ENCODE assay signal across 20 cellular contexts in genomic region chr21:33751120-33751519, GRCh38.
DNase-seq lines count a peak whose midpoint lies in the region; ATAC-seq and TF ChIP-seq lines count a peak whose summit lies in the region.
"Had no signal": no experiment of that assay in that cellular context is flagged by ENCODE, and none has a peak within 500 bp of the region (broad histone marks: within the 10 kb centered on the region; RNA-seq: fewer than 3 reads in every experiment).

No MANE protein-coding gene starts in this region.

- H3K27ac ChIP-seq in brain microvascular endothelial cell: peak overlapping the region; percentile 25
- H3K27ac ChIP-seq in upper lobe of right lung: no peak overlapping the region
- H3K27ac ChIP-seq: gastroesophageal sphincter, transverse colon had no signal

- in situ Hi-C loops in brain microvascular endothelial cell (cut with HindIII; ENCODE audit: low pct_ligation_motif_present, low sequenced_read_pairs): no loop called here

- H3K27me3 ChIP-seq in brain microvascular endothelial cell (replicated peaks) (no peaks in the 10 kb centered on the region), upper lobe of right lung (no peaks in the 10 kb centered on the region)
- H3K27me3 ChIP-seq: gastroesophageal sphincter, transverse colon had no signal

- intact Hi-C loops in Right ventricle myocardium inferior (cut with DNase I) (no loop called here), cardiac septum (cut with DNase I) (no loop called here), left ventricle myocardium superior (cut with micrococcal nuclease) (no loop called here), upper lobe of right lung (cut with DNase I) (no loop called here)

- DNase-seq in Right ventricle myocardium inferior (ENCODE audit: missing footprints) (no peak), cardiac septum (ENCODE audit: low spot score) (no peak), brain microvascular endothelial cell (peak; percentile 28), left ventricle myocardium superior (no peak), NAMALWA (ENCODE audit: low spot score) (no peak), upper lobe of right lung (no peak)
- DNase-seq: activated B cell treated with CpG ODN at 0.5 μM for 24 hours; CD4-positive, CD25-positive, alpha-beta regulatory T cell; DMS79 treated with DMSO at 0.1 percent for 48 hours; MM.1S; naive thymus-derived CD8-positive, alpha-beta T cell; NCI-H187 treated with DMSO at 0.1 percent for 48 hours; NCI-H524; SHP77; stimulated activated CD4-positive, alpha-beta T cell treated with anti-CD3 and anti-CD28 coated beads, Interleukin-12 subunit alpha, Interleukin-12 subunit beta, amount 100 ng/mL, for 4 hours; transverse colon had no signal

- no peaks in the 10 kb centered on the region for H3K4me1 ChIP-seq in upper lobe of right lung
- H3K4me1 ChIP-seq: transverse colon had no signal

- H3K4me3 ChIP-seq in brain microvascular endothelial cell (ENCODE audit: low read depth, low read length) (no peak overlapping the region), upper lobe of right lung (no peak overlapping the region)
- H3K4me3 ChIP-seq: gastroesophageal sphincter, transverse colon had no signal

- peaks cover 7% of the 10 kb centered on the region for H3K36me3 ChIP-seq in brain microvascular endothelial cell (replicated peaks)
- no peaks in the 10 kb centered on the region for H3K36me3 ChIP-seq in upper lobe of right lung

- no peak for TF ChIP-seq CTCF in brain microvascular endothelial cell (IDR thresholded peaks at IDR 0.05; ENCODE audit: low read depth, low read length, missing control alignments)
- no peak for TF ChIP-seq CTCF in upper lobe of right lung (IDR thresholded peaks at IDR 0.05)

- peaks cover 6% of the 10 kb centered on the region for H3K9me3 ChIP-seq in upper lobe of right lung

- peak; percentile 47 for ATAC-seq in Right ventricle myocardium inferior
- ATAC-seq in left ventricle myocardium superior: peak; percentile 46
- ATAC-seq in upper lobe of right lung: no peak
- no peak for ATAC-seq in HG03432 (IDR thresholded peaks at IDR 0.05; ENCODE audit: unreplicated experiment)
- no peak for ATAC-seq in GM21367 (IDR thresholded peaks at IDR 0.05; ENCODE audit: unreplicated experiment)
- ATAC-seq: gastroesophageal sphincter; naive thymus-derived CD8-positive, alpha-beta T cell; stimulated activated memory B cell treated with anti-CD40 and anti-IgM and Interleukin-4, amounts not matched to agents 10 μg/mL and 1 μg/mL and 100 μg/mL, for 72 hours had no signal

Comparison
In these comparisons a context has a peak if more than half of its experiments do, and no peak if none do; other contexts are left out.
1. ATAC-seq: peak in Right ventricle myocardium inferior (single experiment) and left ventricle myocardium superior (single experiment); none in upper lobe of right lung (single experiment), HG03432 (single experiment) and GM21367 (single experiment).